In genomic region chr10:71266918-71267442, GRCh38 we compare ENCODE assay signal across 16 cellular contexts. TPM values are rescaled to one million over a fixed set of nuclear protein-coding genes. Genes with fewer than 3 reads are reported as not detected.
DNase-seq lines count a peak whose midpoint lies in the region; TF ChIP-seq lines count a peak whose summit lies in the region.
"Had no signal": no experiment of that assay in that cellular context is flagged by ENCODE, and none has a peak within 500 bp of the region (broad histone marks: within the 10 kb centered on the region; RNA-seq: fewer than 3 reads in every experiment).

No MANE protein-coding gene starts in this region.

- H3K9me3 Mint-ChIP-seq in endothelial cell (ENCODE audit: unreplicated experiment) (no peaks in the 10 kb centered on the region), osteocyte (ENCODE audit: unreplicated experiment) (no peaks in the 10 kb centered on the region)
- H3K9me3 Mint-ChIP-seq: naive B cell had no signal

- H3K4me1 ChIP-seq in BLaER1 (peaks cover 82% of the 10 kb centered on the region), HUES6 (ENCODE audit: control insufficient read depth, insufficient read depth, low read length) (peaks cover 73% of the 10 kb centered on the region), thyroid gland (peaks cover 2 to 4% of the 10 kb centered on the region in 2 donors)

- intact Hi-C loops in thyroid gland (cut with DNase I): no loop called here

- 87 to 94% methylated on average over 8 of the region's 8 CpGs for WGBS in thyroid gland, 2 donors

- H3K27me3 Mint-ChIP-seq in endothelial cell (ENCODE audit: unreplicated experiment): peaks cover 24% of the 10 kb centered on the region
- H3K27me3 Mint-ChIP-seq in osteocyte (ENCODE audit: unreplicated experiment): no peaks in the 10 kb centered on the region

- no peak for TF ChIP-seq CTCF in endothelial cell (IDR thresholded peaks at IDR 0.05; ENCODE audit: unreplicated experiment)
- TF ChIP-seq CTCF in osteocyte (IDR thresholded peaks at IDR 0.05): no peak
- TF ChIP-seq CTCF in thyroid gland (IDR thresholded peaks at IDR 0.05): no peak

- H3K4me3 ChIP-seq in BLaER1: no peak overlapping the region
- no peak overlapping the region for H3K4me3 ChIP-seq in HUES6 (ENCODE audit: low read depth, low read length)
- H3K4me3 ChIP-seq in thyroid gland (replicated peaks in 1 of 3): no peak overlapping the region
- H3K4me3 ChIP-seq: body of pancreas, psoas muscle, SJCRH30 had no signal

- H3K4me2 ChIP-seq in BLaER1: peak overlapping the region; percentile 82; the same call in 1 of the 2 replicates

- H3K27ac ChIP-seq in BLaER1 (peak overlapping the region; percentile 80), HUES6 (ENCODE audit: low read depth, low read length) (no peak overlapping the region), thyroid gland (no peak overlapping the region)
- H3K27ac ChIP-seq: body of pancreas, psoas muscle, SJCRH30 had no signal

- H3K36me3 ChIP-seq in BLaER1: no peaks in the 10 kb centered on the region
- no peaks in the 10 kb centered on the region for H3K36me3 ChIP-seq in HUES6 (ENCODE audit: control insufficient read depth, insufficient read depth, low read length)
- no peaks in the 10 kb centered on the region for H3K36me3 ChIP-seq in thyroid gland
- H3K36me3 ChIP-seq: SJCRH30 had no signal

- no peaks in the 10 kb centered on the region for H3K9me3 ChIP-seq in BLaER1
- H3K9me3 ChIP-seq in HUES6 (ENCODE audit: control insufficient read depth, insufficient read depth, low read depth, low read length): no peaks in the 10 kb centered on the region
- no peaks in the 10 kb centered on the region for H3K9me3 ChIP-seq in thyroid gland
- H3K9me3 ChIP-seq: body of pancreas, psoas muscle, SJCRH30 had no signal

- H3K4me1 Mint-ChIP-seq in endothelial cell (ENCODE audit: unreplicated experiment): peaks cover 84% of the 10 kb centered on the region
- peaks cover 14% of the 10 kb centered on the region for H3K4me1 Mint-ChIP-seq in osteocyte (ENCODE audit: unreplicated experiment)
- H3K4me1 Mint-ChIP-seq: naive B cell had no signal

- no peak overlapping the region for H3K27ac Mint-ChIP-seq in endothelial cell (ENCODE audit: unreplicated experiment)
- peak overlapping the region; percentile 36 for H3K27ac Mint-ChIP-seq in osteocyte (ENCODE audit: unreplicated experiment)
- H3K27ac Mint-ChIP-seq: naive B cell had no signal

- H4K20me1 ChIP-seq in BLaER1: no peaks in the 10 kb centered on the region

- H3K36me3 Mint-ChIP-seq in endothelial cell (ENCODE audit: low read depth, unreplicated experiment): peaks cover 22% of the 10 kb centered on the region
- no peaks in the 10 kb centered on the region for H3K36me3 Mint-ChIP-seq in osteocyte (ENCODE audit: unreplicated experiment)
- H3K36me3 Mint-ChIP-seq: naive B cell had no signal

- H3K27me3 ChIP-seq in BLaER1 (no peaks in the 10 kb centered on the region), HUES6 (ENCODE audit: control insufficient read depth, insufficient read depth, low read length) (no peaks in the 10 kb centered on the region), thyroid gland (no peaks in the 10 kb centered on the region)
- H3K27me3 ChIP-seq: body of pancreas, SJCRH30 had no signal

- H3K9ac ChIP-seq in BLaER1: peak overlapping the region; percentile 73; the same call in 1 of the 2 replicates
- H3K9ac ChIP-seq in HUES6 (ENCODE audit: low read length): peak overlapping the region; percentile 54

- H3K4me3 Mint-ChIP-seq in endothelial cell (ENCODE audit: unreplicated experiment) (peak overlapping the region; percentile 23), osteocyte (ENCODE audit: unreplicated experiment) (no peak overlapping the region)
- H3K4me3 Mint-ChIP-seq: naive B cell had no signal

- no peak for DNase-seq in endothelial cell (ENCODE audit: low spot score)
- no peak for DNase-seq in osteocyte (ENCODE audit: extremely low spot score, unreplicated experiment)
- DNase-seq in cortex of kidney (lab: John Stamatoyannopoulos, UW): no peak
- DNase-seq in OCI-M1 (lab: John Stamatoyannopoulos, UW): no peak
- DNase-seq in thyroid gland: no peak
- no peak for DNase-seq in 8988T
- DNase-seq: activated CD4-positive, alpha-beta T cell treated with anti-CD3 and anti-CD28 coated beads for 4 hours; activated CD8-positive, alpha-beta memory T cell treated with anti-CD3 and anti-CD28 coated beads, Interleukin-2, amount 50 U/mL, for 48 hours; activated naive CD4-positive, alpha-beta T cell treated with Interleukin-2 at 50 U/mL for 16 hours; naive B cell; T-helper 9 cell had no signal

- TF ChIP-seq POLR2A in thyroid gland (IDR thresholded peaks at IDR 0.05): no peak

RNA-seq across cellular contexts. Expression of gene SLC29A3, which starts 52.1 kb away (rescaled TPM):
- total RNA-seq in endothelial cell (ENCODE audit: unreplicated experiment): 11.7 TPM
- 4.1 and 4.4 TPM in 2 replicates for total RNA-seq in osteocyte
- total RNA-seq in thyroid gland: 1 to 10 TPM; 5.1 to 8.2 (median 6.7) TPM

RNA-seq across cellular contexts. Expression of gene UNC5B, which starts 54.6 kb away (rescaled TPM):
- total RNA-seq in endothelial cell (ENCODE audit: unreplicated experiment) (231 TPM), osteocyte (13.0 and 13.1 TPM in 2 replicates), thyroid gland (1 to 10 TPM; 3.9 to 7.1 (median 5.7) TPM)

Comparison
In these comparisons a context has a peak if more than half of its experiments do, and no peak if none do; other contexts are left out.
1. RNA of gene UNC5B, which starts 54.6 kb away (total RNA-seq): 231 TPM in endothelial cell (single experiment); 13.0 to 13.1 TPM in osteocyte and 3.9 to 7.1 TPM in thyroid gland; every median in the first group is over 10 times any median in the second.